ENCODE assay signal across 10 cellular contexts in genomic region chr4:2817136-2817535, GRCh38. TPM values are rescaled to one million over a fixed set of nuclear protein-coding genes. Genes with fewer than 3 reads are reported as not detected.
A peak's percentile ranks its signal among the peaks of the same experiment; 100 is the strongest.
DNase-seq lines count a peak whose midpoint lies in the region; ATAC-seq and TF ChIP-seq lines count a peak whose summit lies in the region.
"Had no signal": no experiment of that assay in that cellular context is flagged by ENCODE, and none has a peak within 500 bp of the region (broad histone marks: within the 10 kb centered on the region; RNA-seq: fewer than 3 reads in every experiment).

No MANE protein-coding gene starts in this region.

- H3K36me3 ChIP-seq in endodermal cell (ENCODE audit: control insufficient read depth, insufficient read depth, low read length) (peaks cover 16% of the 10 kb centered on the region), PC-3 (ENCODE audit: low read depth, low read length) (no peaks in the 10 kb centered on the region)

- CTCF ChIA-PET in RWPE1 (lab: Yijun Ruan, JAX) (no interaction called here), PC-3 (lab: Charles Lee) (no interaction called here)

- H3K36me3 Mint-ChIP-seq in activated T-cell treated with anti-CD3 and anti-CD28 coated beads, Interleukin-2, amount 50 U/mL, for 72 hours (ENCODE audit: insufficient read depth in 2 of 2): peaks cover 3 to 8% of the 10 kb centered on the region in 2 donors
- peaks cover 3% of the 10 kb centered on the region for H3K36me3 Mint-ChIP-seq in endodermal cell (ENCODE audit: low read depth)
- peaks cover 11% of the 10 kb centered on the region for H3K36me3 Mint-ChIP-seq in stimulated activated memory B cell treated with anti-CD40 and anti-IgM and Interleukin-4, amounts not matched to agents 10 μg/mL and 1 μg/mL and 100 μg/mL, for 72 hours

- H3K9me2 ChIP-seq in PC-3 (replicated peaks; ENCODE audit: low read length): no peaks in the 10 kb centered on the region

- H3K9me3 ChIP-seq in endodermal cell (ENCODE audit: control insufficient read depth, low read length) (no peaks in the 10 kb centered on the region), PC-3 (ENCODE audit: low read length) (no peaks in the 10 kb centered on the region)

- intact Hi-C loops in PC-3 (cut with micrococcal nuclease): no loop called here

- H3K4me1 Mint-ChIP-seq in activated T-cell treated with anti-CD3 and anti-CD28 coated beads, Interleukin-2, amount 50 U/mL, for 72 hours (ENCODE audit: low read depth): peaks cover 64% of the 10 kb centered on the region
- peaks cover 4% of the 10 kb centered on the region for H3K4me1 Mint-ChIP-seq in endodermal cell
- H3K4me1 Mint-ChIP-seq in stimulated activated memory B cell treated with anti-CD40 and anti-IgM and Interleukin-4, amounts not matched to agents 10 μg/mL and 1 μg/mL and 100 μg/mL, for 72 hours: peaks cover 65% of the 10 kb centered on the region

- H3K9ac ChIP-seq in endodermal cell (ENCODE audit: extremely low read depth, low read length, poor library complexity, severe bottlenecking) (no peak overlapping the region), PC-3 (ENCODE audit: low read length) (no peak overlapping the region)

- H3K27ac ChIP-seq in RWPE1: peak overlapping the region; percentile 72
- H3K27ac ChIP-seq in endodermal cell (ENCODE audit: low read depth, low read length): no peak overlapping the region
- no peak overlapping the region for H3K27ac ChIP-seq in PC-3 (ENCODE audit: low read length)

- H3F3A ChIP-seq in PC-3 (ENCODE audit: low read length, unreplicated experiment): no peaks in the 10 kb centered on the region

- H4K20me1 ChIP-seq in PC-3 (ENCODE audit: low read length): no peaks in the 10 kb centered on the region

- peaks cover 13% of the 10 kb centered on the region; the same call in 1 of the 2 replicates for H3K79me2 ChIP-seq in PC-3 (ENCODE audit: low read length)

- TF ChIP-seq CTCF in RWPE1 (conservative IDR thresholded peaks at IDR 0.05; ENCODE audit: low read depth) (no peak), endodermal cell (conservative IDR thresholded peaks at IDR 0.05) (no peak), PC-3 (conservative IDR thresholded peaks at IDR 0.05; ENCODE audit: low read depth, low read length) (no peak)

- H3K4me1 ChIP-seq in endodermal cell (ENCODE audit: control insufficient read depth, insufficient read depth, low read length): no peaks in the 10 kb centered on the region
- H3K4me1 ChIP-seq in PC-3 (ENCODE audit: insufficient read depth, low read length): peaks cover 4% of the 10 kb centered on the region; the same call in 1 of the 2 replicates

- peak overlapping the region; percentile 82 for H3K4me3 Mint-ChIP-seq in activated T-cell treated with anti-CD3 and anti-CD28 coated beads, Interleukin-2, amount 50 U/mL, for 72 hours
- H3K4me3 Mint-ChIP-seq in endodermal cell: peak overlapping the region; percentile 59
- H3K4me3 Mint-ChIP-seq in stimulated activated memory B cell treated with anti-CD40 and anti-IgM and Interleukin-4, amounts not matched to agents 10 μg/mL and 1 μg/mL and 100 μg/mL, for 72 hours: peak overlapping the region; percentile 69

- H3K4me2 ChIP-seq in PC-3 (ENCODE audit: low read length): no peak overlapping the region

- WGBS in endodermal cell (ENCODE audit: insufficient coverage in 1 of 2, insufficient read length in 1 of 2), 2 experiments: 90 to 96% methylated on average over 2 to 4 of the region's 4 CpGs

- peak overlapping the region; percentile 14 for H3K27ac Mint-ChIP-seq in activated T-cell treated with anti-CD3 and anti-CD28 coated beads, Interleukin-2, amount 50 U/mL, for 72 hours
- peak overlapping the region; percentile 71 for H3K27ac Mint-ChIP-seq in endodermal cell
- H3K27ac Mint-ChIP-seq in stimulated activated memory B cell treated with anti-CD40 and anti-IgM and Interleukin-4, amounts not matched to agents 10 μg/mL and 1 μg/mL and 100 μg/mL, for 72 hours: peak overlapping the region; percentile 15

- H3K9me3 Mint-ChIP-seq in activated T-cell treated with anti-CD3 and anti-CD28 coated beads, Interleukin-2, amount 50 U/mL, for 72 hours: no peaks in the 10 kb centered on the region
- peaks cover 5% of the 10 kb centered on the region for H3K9me3 Mint-ChIP-seq in endodermal cell
- no peaks in the 10 kb centered on the region for H3K9me3 Mint-ChIP-seq in stimulated activated memory B cell treated with anti-CD40 and anti-IgM and Interleukin-4, amounts not matched to agents 10 μg/mL and 1 μg/mL and 100 μg/mL, for 72 hours

- BruUV-seq in PC-3 (replicated peaks; lab: Mats Ljungman, UMichigan): no TSS peak

- H3K27me3 Mint-ChIP-seq in activated T-cell treated with anti-CD3 and anti-CD28 coated beads, Interleukin-2, amount 50 U/mL, for 72 hours (ENCODE audit: low read depth): no peaks in the 10 kb centered on the region
- H3K27me3 Mint-ChIP-seq in endodermal cell (ENCODE audit: insufficient read depth): peaks cover 7% of the 10 kb centered on the region
- H3K27me3 Mint-ChIP-seq in stimulated activated memory B cell treated with anti-CD40 and anti-IgM and Interleukin-4, amounts not matched to agents 10 μg/mL and 1 μg/mL and 100 μg/mL, for 72 hours: no peaks in the 10 kb centered on the region

- no peak overlapping the region for H2AFZ ChIP-seq in PC-3 (ENCODE audit: low read length)

- POLR2A ChIA-PET in RWPE1 (lab: Yijun Ruan, JAX; ENCODE audit: low non-redundant PET) (no interaction called here), PC-3 (lab: Charles Lee; ENCODE audit: unreplicated experiment) (no interaction called here)

- ATAC-seq in activated T-cell treated with anti-CD3 and anti-CD28 coated beads, Interleukin-2, amount 50 U/mL, for 72 hours (replicated peaks in 1 of 2): no peak
- ATAC-seq in stimulated activated memory B cell treated with anti-CD40 and anti-IgM and Interleukin-4, amounts not matched to agents 10 μg/mL and 1 μg/mL and 100 μg/mL, for 72 hours: no peak
- ATAC-seq in PC-3 (no peak), GM21576 (IDR thresholded peaks at IDR 0.05; ENCODE audit: unreplicated experiment) (no peak)

- H3K4me3 ChIP-seq in endodermal cell (ENCODE audit: low read length): no peak overlapping the region
- H3K4me3 ChIP-seq in PC-3 (ENCODE audit: low read length): no peak overlapping the region

- DNase-seq in activated T-cell treated with anti-CD3 and anti-CD28 coated beads, Interleukin-2, amount 50 U/mL, for 72 hours: no peak
- no peak for DNase-seq in activated T-cell treated with anti-CD3 and anti-CD28 coated beads for 4 hours
- no peak for DNase-seq in RWPE1 (ENCODE audit: low spot score)
- DNase-seq in endodermal cell: no peak
- DNase-seq in PC-3: no peak
- no peak for DNase-seq in NCI-H774 (lab: John Stamatoyannopoulos, UW)
- DNase-seq: effector CD8-positive, alpha-beta T cell; NCI-H2227 treated with DMSO at 0.1 percent for 48 hours had no signal

- no peaks in the 10 kb centered on the region for H3K27me3 ChIP-seq in endodermal cell (ENCODE audit: control insufficient read depth, insufficient read depth, low read length, poor library complexity, severe bottlenecking)
- H3K27me3 ChIP-seq in PC-3 (ENCODE audit: low read length): no peaks in the 10 kb centered on the region

RNA-seq across cellular contexts. Expression of gene SH3BP2, which starts 24.3 kb away (rescaled TPM):
- 10 to 100 TPM; 60.7 to 65.6 TPM for total RNA-seq in activated T-cell treated with anti-CD3 and anti-CD28 coated beads, Interleukin-2, amount 50 U/mL, for 72 hours
- total RNA-seq in endodermal cell (10 to 100 TPM; 40.5 to 43.8 TPM), PC-3 (2014; rRNA removed) (16.9 and 17.4 TPM in 2 replicates)
- 28.2 TPM for polyA plus RNA-seq in endodermal cell (2013, experiment 1 of 2)
- polyA plus RNA-seq in endodermal cell (2013, experiment 2 of 2): 21.3 TPM

RNA-seq across cellular contexts. Expression of gene ADD1, which starts 26.5 kb away (rescaled TPM):
- total RNA-seq in activated T-cell treated with anti-CD3 and anti-CD28 coated beads, Interleukin-2, amount 50 U/mL, for 72 hours: 100 to 1,000 TPM; 281 to 282 TPM
- total RNA-seq in endodermal cell: 100 to 1,000 TPM; 231 to 257 TPM
- 244 TPM for polyA plus RNA-seq in endodermal cell (2013, experiment 1 of 2)
- 230 TPM for polyA plus RNA-seq in endodermal cell (2013, experiment 2 of 2)
- 118 and 124 TPM in 2 replicates for total RNA-seq in PC-3 (2014; rRNA removed)

Comparison
In these comparisons a context has a peak if more than half of its experiments do, and no peak if none do; other contexts are left out.
1. H3K27ac Mint-ChIP-seq: peak in every context shown above with its lines; median percentile 71 in endodermal cell; 15 in stimulated activated memory B cell treated with anti-CD40 and anti-IgM and Interleukin-4, amounts not matched to agents 10 μg/mL and 1 μg/mL and 100 μg/mL, for 72 hours; 14 in activated T-cell treated with anti-CD3 and anti-CD28 coated beads, Interleukin-2, amount 50 U/mL, for 72 hours.